ENCODE assay signal across 8 cellular contexts in genomic region chr17:49031965-49032928, GRCh38. TPM values are rescaled to one million over a fixed set of nuclear protein-coding genes. Genes with fewer than 3 reads are reported as not detected.
DNase-seq lines count a peak whose midpoint lies in the region; ATAC-seq and TF ChIP-seq lines count a peak whose summit lies in the region.

No MANE protein-coding gene starts in this region.

- 36 to 47% methylated on average over 8 to 10 of the region's 11 CpGs for WGBS in esophagus squamous epithelium, 2 donors

- no peaks in the 10 kb centered on the region for H3K36me3 ChIP-seq in esophagus squamous epithelium

- CTCF ChIA-PET in HEK293T (lab: Yijun Ruan, JAX): interaction anchor here (0.6 to 2.1 kb wide), 21 partner anchors 12 to 1328 kb away, joined by 3 to 22 read pairs (median 4); no protein-coding TSS in a partner anchor
- CTCF ChIA-PET in activated CD4-positive, alpha-beta T cell treated with anti-CD3 and anti-CD28 coated beads, Interleukin-2, amount 10 ng/mL, durations not matched to agents 7 days and 5 days (lab: Charles Lee): interaction anchor here (0.6 to 2.4 kb wide), 16 partner anchors 10 to 520 kb away, joined by 3 to 7 read pairs (median 4); no protein-coding TSS in a partner anchor

- no peak overlapping the region for H3K4me3 Mint-ChIP-seq in activated CD4-positive, alpha-beta T cell treated with anti-CD3 and anti-CD28 coated beads, Interleukin-2, amount 10 ng/mL, durations not matched to agents 7 days and 5 days
- H3K4me3 Mint-ChIP-seq in natural killer cell treated with Interleukin-12 subunit alpha and Interleukin-12 subunit beta and Interleukin-15 and Interleukin-18, amount 100 ng/mL, for 72 hours: no peak overlapping the region

- H3K27ac ChIP-seq in esophagus squamous epithelium: no peak overlapping the region

- TF ChIP-seq CTCF in esophagus squamous epithelium (IDR thresholded peaks at IDR 0.05): peak; percentile 47 to 75 (median 58)

- H3K27me3 ChIP-seq in esophagus squamous epithelium: peaks cover 0 to 70% (median 0%) of the 10 kb centered on the region in 4 donors

- no peaks in the 10 kb centered on the region for H3K9me3 Mint-ChIP-seq in activated CD4-positive, alpha-beta T cell treated with anti-CD3 and anti-CD28 coated beads, Interleukin-2, amount 10 ng/mL, durations not matched to agents 7 days and 5 days
- H3K9me3 Mint-ChIP-seq in natural killer cell treated with Interleukin-12 subunit alpha and Interleukin-12 subunit beta and Interleukin-15 and Interleukin-18, amount 100 ng/mL, for 72 hours: no peaks in the 10 kb centered on the region

- peak; percentile 40 for DNase-seq in CMK (ENCODE audit: low read depth)
- peak; percentile 89 for DNase-seq in HEK293T (ENCODE audit: extremely low spot score)
- peak; percentile 84 for DNase-seq in NCI-H510A treated with DMSO at 0.1 percent for 48 hours (lab: John Stamatoyannopoulos, UW)
- DNase-seq in activated CD4-positive, alpha-beta T cell treated with anti-CD3 and anti-CD28 coated beads, Interleukin-2, amount 10 ng/mL, durations not matched to agents 7 days and 5 days: peak; percentile 59
- DNase-seq in esophagus squamous epithelium (lab: John Stamatoyannopoulos, UW): no peak
- no peak for DNase-seq in natural killer cell treated with Interleukin-12 subunit alpha and Interleukin-12 subunit beta and Interleukin-15 and Interleukin-18, amount 100 ng/mL, for 72 hours (ENCODE audit: low spot score)

- H3K4me1 ChIP-seq in esophagus squamous epithelium: peaks cover 0 to 4% (median 3%) of the 10 kb centered on the region in 3 donors

- intact Hi-C loops in esophagus squamous epithelium (cut with DNase I): loop anchor here (10.0 kb wide), 1 partner anchor 147 kb away; no protein-coding TSS in a partner anchor

- no peak for TF ChIP-seq POLR2A in esophagus squamous epithelium (IDR thresholded peaks at IDR 0.05)

- no peaks in the 10 kb centered on the region for H3K36me3 Mint-ChIP-seq in activated CD4-positive, alpha-beta T cell treated with anti-CD3 and anti-CD28 coated beads, Interleukin-2, amount 10 ng/mL, durations not matched to agents 7 days and 5 days (ENCODE audit: low read depth)
- H3K36me3 Mint-ChIP-seq in natural killer cell treated with Interleukin-12 subunit alpha and Interleukin-12 subunit beta and Interleukin-15 and Interleukin-18, amount 100 ng/mL, for 72 hours: no peaks in the 10 kb centered on the region

- H3K4me1 Mint-ChIP-seq in activated CD4-positive, alpha-beta T cell treated with anti-CD3 and anti-CD28 coated beads, Interleukin-2, amount 10 ng/mL, durations not matched to agents 7 days and 5 days: peaks cover 4% of the 10 kb centered on the region
- H3K4me1 Mint-ChIP-seq in natural killer cell treated with Interleukin-12 subunit alpha and Interleukin-12 subunit beta and Interleukin-15 and Interleukin-18, amount 100 ng/mL, for 72 hours (ENCODE audit: low read depth in 2 of 2): peaks cover 3 to 6% of the 10 kb centered on the region in 2 donors

- peak; percentile 74 to 79 for ATAC-seq in natural killer cell treated with Interleukin-12 subunit alpha and Interleukin-12 subunit beta and Interleukin-15 and Interleukin-18, amount 100 ng/mL, for 72 hours
- ATAC-seq in GM21515 (IDR thresholded peaks at IDR 0.05; ENCODE audit: unreplicated experiment) (no peak), HG02610 (IDR thresholded peaks at IDR 0.05; ENCODE audit: unreplicated experiment) (no peak)

- H3K9me3 ChIP-seq in esophagus squamous epithelium: no peaks in the 10 kb centered on the region

- H3K27ac Mint-ChIP-seq in activated CD4-positive, alpha-beta T cell treated with anti-CD3 and anti-CD28 coated beads, Interleukin-2, amount 10 ng/mL, durations not matched to agents 7 days and 5 days: no peak overlapping the region
- no peak overlapping the region for H3K27ac Mint-ChIP-seq in natural killer cell treated with Interleukin-12 subunit alpha and Interleukin-12 subunit beta and Interleukin-15 and Interleukin-18, amount 100 ng/mL, for 72 hours

- H3K4me3 ChIP-seq in esophagus squamous epithelium: no peak overlapping the region

- POLR2A ChIA-PET in HEK293T (lab: Yijun Ruan, JAX): interaction anchor here (0.9 to 4.3 kb wide), 4 partner anchors 35 to 160 kb away, joined by 4 to 25 read pairs (median 5); partner anchors contain the start of genes IGF2BP1 and SNF8
- POLR2A ChIA-PET in activated CD4-positive, alpha-beta T cell treated with anti-CD3 and anti-CD28 coated beads, Interleukin-2, amount 10 ng/mL, durations not matched to agents 7 days and 5 days (lab: Charles Lee): no interaction called here

- H3K27me3 Mint-ChIP-seq in activated CD4-positive, alpha-beta T cell treated with anti-CD3 and anti-CD28 coated beads, Interleukin-2, amount 10 ng/mL, durations not matched to agents 7 days and 5 days: no peaks in the 10 kb centered on the region
- peaks cover under 1 to 7% of the 10 kb centered on the region in 2 donors for H3K27me3 Mint-ChIP-seq in natural killer cell treated with Interleukin-12 subunit alpha and Interleukin-12 subunit beta and Interleukin-15 and Interleukin-18, amount 100 ng/mL, for 72 hours

TF ChIP-seq in HEK293T, 16 proteins besides CTCF, POLR2A, EP300 and RAD21:
- TF ChIP-seq ELF4 (IDR thresholded peaks at IDR 0.05) (no peak), L3MBTL2 (conservative IDR thresholded peaks at IDR 0.05) (no peak), PKNOX1 (IDR thresholded peaks at IDR 0.05) (no peak), BHLHE40 (IDR thresholded peaks at IDR 0.05; ENCODE audit: borderline replicate concordance) (no peak), FOXM1 (IDR thresholded peaks at IDR 0.05; ENCODE audit: borderline replicate concordance) (no peak), SUZ12 (IDR thresholded peaks at IDR 0.05) (no peak), LEF1 (IDR thresholded peaks at IDR 0.05; ENCODE audit: borderline replicate concordance) (no peak), CTBP1 (IDR thresholded peaks at IDR 0.05; ENCODE audit: borderline replicate concordance) (no peak), NFRKB (IDR thresholded peaks at IDR 0.05) (no peak)

RNA-seq across cellular contexts. Expression of gene IGF2BP1, which starts 35.1 kb away (rescaled TPM):
- total RNA-seq in activated CD4-positive, alpha-beta T cell treated with anti-CD3 and anti-CD28 coated beads, Interleukin-2, amount 10 ng/mL, durations not matched to agents 7 days and 5 days: under 1 TPM in 1 of 2 experiments, not detected in 1; 0.04 TPM
- not detected for total RNA-seq in esophagus squamous epithelium
- total RNA-seq in natural killer cell treated with Interleukin-12 subunit alpha and Interleukin-12 subunit beta and Interleukin-15 and Interleukin-18, amount 100 ng/mL, for 72 hours: under 1 TPM in 1 of 2 donors, not detected in 1; 0.55 TPM

Comparison
In these comparisons a context has a peak if more than half of its experiments do, and no peak if none do; other contexts are left out.
1. DNase-seq: peak in CMK (single experiment), HEK293T (single experiment), NCI-H510A treated with DMSO at 0.1 percent for 48 hours (single experiment) and activated CD4-positive, alpha-beta T cell treated with anti-CD3 and anti-CD28 coated beads, Interleukin-2, amount 10 ng/mL, durations not matched to agents 7 days and 5 days (single experiment); none in esophagus squamous epithelium (single experiment) and natural killer cell treated with Interleukin-12 subunit alpha and Interleukin-12 subunit beta and Interleukin-15 and Interleukin-18, amount 100 ng/mL, for 72 hours (single experiment).
2. ATAC-seq: peak in natural killer cell treated with Interleukin-12 subunit alpha and Interleukin-12 subunit beta and Interleukin-15 and Interleukin-18, amount 100 ng/mL, for 72 hours (2 of 2); none in GM21515 (single experiment) and HG02610 (single experiment).